ENCODE assay signal across 1 cellular context in genomic region chr18:70036771-70037452, GRCh38.
TF ChIP-seq lines count a peak whose summit lies in the region.

No MANE protein-coding gene starts in this region.

TF ChIP-seq in K562, 482 proteins besides CTCF, POLR2A, EP300 and RAD21 (continued from another document and continues in another):
- TF ChIP-seq ATF2 (CRISPR knock-in tag; IDR thresholded peaks at IDR 0.05), result no peak
- TF ChIP-seq ZNF224 (CRISPR knock-in tag; IDR thresholded peaks at IDR 0.05), result no peak
- TF ChIP-seq NFE2 (IDR thresholded peaks at IDR 0.05; ENCODE audit: low read depth), result 0 out of 2 replicates have a peak, but pooled peaks have one; percentile 19
- TF ChIP-seq ZEB2 (IDR thresholded peaks at IDR 0.05), result peak; percentile 78
- TF ChIP-seq CCNT2 (IDR thresholded peaks at IDR 0.05; ENCODE audit: borderline replicate concordance, extremely low read depth, insufficient read length, low read depth, low read length), result no peak
- TF ChIP-seq TRIM24 (IDR thresholded peaks at IDR 0.05), result peak; percentile 25 to 49; a peak in 1 of 4 replicates
- peak; percentile 85 for TF ChIP-seq TEAD4 (IDR thresholded peaks at IDR 0.05; ENCODE audit: low read length)
- no peak for TF ChIP-seq TEAD4 (CRISPR knock-in tag; IDR thresholded peaks at IDR 0.05; ENCODE audit: borderline replicate concordance)
- TF ChIP-seq MTA2 (IDR thresholded peaks at IDR 0.05; ENCODE audit: low read depth), result peak; percentile 63
- TF ChIP-seq ILF3 (IDR thresholded peaks at IDR 0.05; ENCODE audit: borderline replicate concordance), result no peak
- TF ChIP-seq KDM1A (IDR thresholded peaks at IDR 0.05), result peak; percentile 88 to 94
- no peak for TF ChIP-seq TCF7L2 (IDR thresholded peaks at IDR 0.05; ENCODE audit: low read depth, low read length)
- no peak for TF ChIP-seq GMEB1 (CRISPR knock-in tag; IDR thresholded peaks at IDR 0.05)
- peak; percentile 72 for TF ChIP-seq BHLHE40 (IDR thresholded peaks at IDR 0.05; ENCODE audit: low read length)
- no peak for TF ChIP-seq HES1 (IDR thresholded peaks at IDR 0.05; ENCODE audit: low read depth)
- peak; percentile 48; the same call in 1 of the 2 replicates for TF ChIP-seq CXXC5 (CRISPR knock-in tag; IDR thresholded peaks at IDR 0.05)
- no peak for TF ChIP-seq FOXP1 (CRISPR knock-in tag; IDR thresholded peaks at IDR 0.05)
- peak; percentile 58; the same call in 1 of the 2 replicates for TF ChIP-seq NCOR1 (IDR thresholded peaks at IDR 0.05)
- TF ChIP-seq MCM7 (IDR thresholded peaks at IDR 0.05), result no peak
- peak; percentile 67; the same call in 1 of the 2 replicates for TF ChIP-seq DPF2 (IDR thresholded peaks at IDR 0.05)
- no peak for TF ChIP-seq U2AF1 (optimal IDR thresholded peaks at IDR 0.05; ENCODE audit: low read depth, low read length)
- peak in 1 of 2 experiments; percentile 76; a peak in 2 of 4 replicates for TF ChIP-seq HDAC1 (IDR thresholded peaks at IDR 0.05)
- 0 out of 2 replicates have a peak, but pooled peaks have one; percentile 17 for TF ChIP-seq CREM (IDR thresholded peaks at IDR 0.05; ENCODE audit: low read depth)
- peak; percentile 80 for TF ChIP-seq TAL1 (IDR thresholded peaks at IDR 0.05)
- TF ChIP-seq E2F5 (CRISPR knock-in tag; IDR thresholded peaks at IDR 0.05), result no peak
- TF ChIP-seq SMARCE1 (IDR thresholded peaks at IDR 0.05), result peak; percentile 53; the same call in 1 of the 2 replicates
- TF ChIP-seq BCL6 (CRISPR knock-in tag; IDR thresholded peaks at IDR 0.05), result no peak
- 0 out of 2 replicates have a peak, but pooled peaks have one; percentile 53 for TF ChIP-seq ZNF592 (IDR thresholded peaks at IDR 0.05)
- TF ChIP-seq SETDB1 (IDR thresholded peaks at IDR 0.05; ENCODE audit: low read length), result no peak
- TF ChIP-seq MAFG (tag; conservative IDR thresholded peaks at IDR 0.05), result peak; percentile 18; the same call in 1 of the 2 replicates
- no peak for TF ChIP-seq TRIM28 (IDR thresholded peaks at IDR 0.05)
- no peak for TF ChIP-seq NEUROD1 (IDR thresholded peaks at IDR 0.05; ENCODE audit: borderline replicate concordance, low read depth, low read length, partially characterized antibody)
- no peak for TF ChIP-seq ZNF655 (CRISPR knock-in tag; IDR thresholded peaks at IDR 0.05)
- TF ChIP-seq POLR2AphosphoS5 (IDR thresholded peaks at IDR 0.05; ENCODE audit: control insufficient read depth, insufficient read depth, low read depth, low read length), result peak; percentile 34; the same call in 1 of the 2 replicates
- TF ChIP-seq ZNF354B (CRISPR knock-in tag; IDR thresholded peaks at IDR 0.05), result no peak
- TF ChIP-seq NR2F6 (CRISPR knock-in tag; IDR thresholded peaks at IDR 0.05), result no peak
- TF ChIP-seq MITF (IDR thresholded peaks at IDR 0.05), result 0 out of 2 replicates have a peak, but pooled peaks have one; percentile 22
- peak; percentile 46; the same call in 1 of the 2 replicates for TF ChIP-seq PML (IDR thresholded peaks at IDR 0.05; ENCODE audit: low read length)
- peak; percentile 63 for TF ChIP-seq CBFA2T2 (conservative IDR thresholded peaks at IDR 0.05)
- TF ChIP-seq NR0B1 (IDR thresholded peaks at IDR 0.05; ENCODE audit: partially characterized antibody), result no peak
- TF ChIP-seq XRCC3 (IDR thresholded peaks at IDR 0.05), result no peak
- no peak for TF ChIP-seq LARP7 (IDR thresholded peaks at IDR 0.05)
- no peak for TF ChIP-seq SMAD2 (IDR thresholded peaks at IDR 0.05; ENCODE audit: low read depth, low read length)
- TF ChIP-seq ZNF696 (CRISPR knock-in tag; conservative IDR thresholded peaks at IDR 0.05), result no peak
- TF ChIP-seq NR4A1 (CRISPR knock-in tag; IDR thresholded peaks at IDR 0.05), result no peak
- TF ChIP-seq NR4A1 (tag; IDR thresholded peaks at IDR 0.05), result no peak
- TF ChIP-seq ZBTB49 (CRISPR knock-in tag; IDR thresholded peaks at IDR 0.05; ENCODE audit: borderline replicate concordance), result no peak
- peak; percentile 29; the same call in 1 of the 2 replicates for TF ChIP-seq CTBP1 (IDR thresholded peaks at IDR 0.05; ENCODE audit: borderline replicate concordance)
- no peak for TF ChIP-seq SP1 (CRISPR knock-in tag; IDR thresholded peaks at IDR 0.05)
- TF ChIP-seq RFX7 (CRISPR knock-in tag; IDR thresholded peaks at IDR 0.05), result no peak
- no peak for TF ChIP-seq ATF7 (IDR thresholded peaks at IDR 0.05)
- no peak for TF ChIP-seq PTBP1 (IDR thresholded peaks at IDR 0.05; ENCODE audit: low read depth, low read length)
- no peak for TF ChIP-seq RNF219 (CRISPR knock-in tag; IDR thresholded peaks at IDR 0.05)
